13 cellular contexts compared by ENCODE assay signal in genomic region chr1:15350551-15351200, GRCh38.
"Had no signal": no experiment of that assay in that cellular context is flagged by ENCODE, and none has a peak within 500 bp of the region (broad histone marks: within the 10 kb centered on the region; RNA-seq: fewer than 3 reads in every experiment).

No MANE protein-coding gene starts in this region.

- H3K36me3 ChIP-seq: heart left ventricle, left lung, ovary, uterus had no signal

- H3K9me3 Mint-ChIP-seq: activated CD4-positive, alpha-beta memory T cell treated with anti-CD3 and anti-CD28 coated beads, Interleukin-2, amount 10 ng/mL, durations not matched to agents 7 days and 5 days; activated naive CD8-positive, alpha-beta T cell treated with anti-CD3 and anti-CD28 coated beads, Interleukin-2, amount 10 ng/mL, durations not matched to agents 7 days and 5 days; activated T-cell treated with anti-CD3 and anti-CD28 coated beads, Interleukin-2, amount 50 U/mL, for 72 hours; neural crest cell; T-helper 2 cell treated with Interferon-gamma antibody and Interleukin-4, amounts not matched to agents 5 μg/mL and 100 μg/mL, for 36 hours had no signal

- H3K4me3 Mint-ChIP-seq: activated CD4-positive, alpha-beta memory T cell treated with anti-CD3 and anti-CD28 coated beads, Interleukin-2, amount 10 ng/mL, durations not matched to agents 7 days and 5 days; activated naive CD8-positive, alpha-beta T cell treated with anti-CD3 and anti-CD28 coated beads, Interleukin-2, amount 10 ng/mL, durations not matched to agents 7 days and 5 days; activated T-cell treated with anti-CD3 and anti-CD28 coated beads, Interleukin-2, amount 50 U/mL, for 72 hours; neural crest cell; T-helper 2 cell treated with Interferon-gamma antibody and Interleukin-4, amounts not matched to agents 5 μg/mL and 100 μg/mL, for 36 hours had no signal

- ATAC-seq: activated T-cell treated with anti-CD3 and anti-CD28 coated beads, Interleukin-2, amount 50 U/mL, for 72 hours; left lung had no signal

- DNase-seq: activated CD4-positive, alpha-beta memory T cell treated with anti-CD3 and anti-CD28 coated beads, Interleukin-2, amount 10 ng/mL, durations not matched to agents 7 days and 5 days; activated CD8-positive, alpha-beta memory T cell treated with anti-CD3 and anti-CD28 coated beads, Interleukin-2, amount 50 U/mL, for 4 hours; activated naive CD8-positive, alpha-beta T cell treated with anti-CD3 and anti-CD28 coated beads, Interleukin-2, amount 10 ng/mL, durations not matched to agents 7 days and 5 days; activated T-cell treated with anti-CD3 and anti-CD28 coated beads, Interleukin-2, amount 50 U/mL, for 72 hours; anterior cingulate cortex; foreskin melanocyte; heart left ventricle; left lung; ovary; stimulated activated CD4-positive, alpha-beta T cell treated with anti-CD3 and anti-CD28 coated beads, Interleukin-4, amount 100 ng/mL, for 4 hours; uterus had no signal

- H3K4me1 ChIP-seq: uterus had no signal

- H3K4me3 ChIP-seq: heart left ventricle, left lung, ovary, uterus had no signal

- H3K27ac Mint-ChIP-seq: activated CD4-positive, alpha-beta memory T cell treated with anti-CD3 and anti-CD28 coated beads, Interleukin-2, amount 10 ng/mL, durations not matched to agents 7 days and 5 days; activated naive CD8-positive, alpha-beta T cell treated with anti-CD3 and anti-CD28 coated beads, Interleukin-2, amount 10 ng/mL, durations not matched to agents 7 days and 5 days; activated T-cell treated with anti-CD3 and anti-CD28 coated beads, Interleukin-2, amount 50 U/mL, for 72 hours had no signal

- H3K9me3 ChIP-seq: heart left ventricle, left lung, ovary, uterus had no signal

- H3K36me3 Mint-ChIP-seq: activated naive CD8-positive, alpha-beta T cell treated with anti-CD3 and anti-CD28 coated beads, Interleukin-2, amount 10 ng/mL, durations not matched to agents 7 days and 5 days had no signal
